Comparison of ENCODE assay signal across 2 cellular contexts in genomic region chr2:20421988-20422678, GRCh38.
TF ChIP-seq lines count a peak whose summit lies in the region.

No MANE protein-coding gene starts in this region.

TF ChIP-seq in IMR-90, 13 proteins besides CTCF, POLR2A, EP300 and RAD21 (continued from another document):
- TF ChIP-seq FOS (IDR thresholded peaks at IDR 0.05; ENCODE audit: low read depth, low read length) (0 out of 2 replicates have a peak, but pooled peaks have one; percentile 11), SMC3 (IDR thresholded peaks at IDR 0.05; ENCODE audit: low read depth, low read length) (no peak), MXI1 (IDR thresholded peaks at IDR 0.05; ENCODE audit: borderline replicate concordance, low read depth, low read length) (peak; percentile 61; the same call in 1 of the 2 replicates), RCOR1 (IDR thresholded peaks at IDR 0.05; ENCODE audit: insufficient replicate concordance, low read length) (no peak), MAZ (IDR thresholded peaks at IDR 0.05; ENCODE audit: borderline replicate concordance, low read depth, low read length) (0 out of 2 replicates have a peak, but pooled peaks have one; percentile 14), CHD1 (IDR thresholded peaks at IDR 0.05; ENCODE audit: low read depth, low read length) (no peak), USF2 (IDR thresholded peaks at IDR 0.05; ENCODE audit: low read depth, low read length) (0 out of 2 replicates have a peak, but pooled peaks have one; percentile 20)
- TF ChIP-seq, protein P1, sequence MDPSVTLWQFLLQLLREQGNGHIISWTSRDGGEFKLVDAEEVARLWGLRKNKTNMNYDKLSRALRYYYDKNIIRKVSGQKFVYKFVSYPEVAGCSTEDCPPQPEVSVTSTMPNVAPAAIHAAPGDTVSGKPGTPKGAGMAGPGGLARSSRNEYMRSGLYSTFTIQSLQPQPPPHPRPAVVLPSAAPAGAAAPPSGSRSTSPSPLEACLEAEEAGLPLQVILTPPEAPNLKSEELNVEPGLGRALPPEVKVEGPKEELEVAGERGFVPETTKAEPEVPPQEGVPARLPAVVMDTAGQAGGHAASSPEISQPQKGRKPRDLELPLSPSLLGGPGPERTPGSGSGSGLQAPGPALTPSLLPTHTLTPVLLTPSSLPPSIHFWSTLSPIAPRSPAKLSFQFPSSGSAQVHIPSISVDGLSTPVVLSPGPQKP (IDR thresholded peaks at IDR 0.05; ENCODE audit: borderline replicate concordance, low read depth, low read length): no peak

TF ChIP-seq in WTC11, 78 proteins besides CTCF, POLR2A, EP300 and RAD21 (continued from another document):
- TF ChIP-seq, protein P2, sequence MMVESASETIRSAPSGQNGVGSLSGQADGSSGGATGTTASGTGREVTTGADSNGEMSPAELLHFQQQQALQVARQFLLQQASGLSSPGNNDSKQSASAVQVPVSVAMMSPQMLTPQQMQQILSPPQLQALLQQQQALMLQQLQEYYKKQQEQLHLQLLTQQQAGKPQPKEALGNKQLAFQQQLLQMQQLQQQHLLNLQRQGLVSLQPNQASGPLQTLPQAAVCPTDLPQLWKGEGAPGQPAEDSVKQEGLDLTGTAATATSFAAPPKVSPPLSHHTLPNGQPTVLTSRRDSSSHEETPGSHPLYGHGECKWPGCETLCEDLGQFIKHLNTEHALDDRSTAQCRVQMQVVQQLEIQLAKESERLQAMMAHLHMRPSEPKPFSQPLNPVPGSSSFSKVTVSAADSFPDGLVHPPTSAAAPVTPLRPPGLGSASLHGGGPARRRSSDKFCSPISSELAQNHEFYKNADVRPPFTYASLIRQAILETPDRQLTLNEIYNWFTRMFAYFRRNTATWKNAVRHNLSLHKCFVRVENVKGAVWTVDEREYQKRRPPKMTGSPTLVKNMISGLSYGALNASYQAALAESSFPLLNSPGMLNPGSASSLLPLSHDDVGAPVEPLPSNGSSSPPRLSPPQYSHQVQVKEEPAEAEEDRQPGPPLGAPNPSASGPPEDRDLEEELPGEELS (CRISPR knock-in tag; IDR thresholded peaks at IDR 0.05): no peak
- TF ChIP-seq PRRX2 (CRISPR knock-in tag; IDR thresholded peaks at IDR 0.05): no peak
- no peak for TF ChIP-seq TEAD4 (CRISPR knock-in tag; IDR thresholded peaks at IDR 0.05)
- TF ChIP-seq ZNF423 (CRISPR knock-in tag; IDR thresholded peaks at IDR 0.05): no peak
- no peak for TF ChIP-seq NFYB (CRISPR knock-in tag; conservative IDR thresholded peaks at IDR 0.05; ENCODE audit: low read depth)
- TF ChIP-seq IRF2 (CRISPR knock-in tag; IDR thresholded peaks at IDR 0.05; ENCODE audit: borderline replicate concordance, low read depth): no peak
- TF ChIP-seq OVOL2 (CRISPR knock-in tag; IDR thresholded peaks at IDR 0.05; ENCODE audit: borderline replicate concordance): no peak
- TF ChIP-seq KAT7 (CRISPR knock-in tag; IDR thresholded peaks at IDR 0.05; ENCODE audit: borderline replicate concordance): no peak
- no peak for TF ChIP-seq CBFB (CRISPR knock-in tag; IDR thresholded peaks at IDR 0.05; ENCODE audit: low read depth)
- no peak for TF ChIP-seq ZNF281 (CRISPR knock-in tag; IDR thresholded peaks at IDR 0.05)
- no peak for TF ChIP-seq ZNF138 (CRISPR knock-in tag; conservative IDR thresholded peaks at IDR 0.05)
- no peak for TF ChIP-seq ZBTB21 (CRISPR knock-in tag; IDR thresholded peaks at IDR 0.05; ENCODE audit: borderline replicate concordance)
- no peak for TF ChIP-seq MXD4 (CRISPR knock-in tag; IDR thresholded peaks at IDR 0.05; ENCODE audit: borderline replicate concordance)
- no peak for TF ChIP-seq NR2C2 (CRISPR knock-in tag; IDR thresholded peaks at IDR 0.05)
- TF ChIP-seq SMAD3 (CRISPR knock-in tag; IDR thresholded peaks at IDR 0.05; ENCODE audit: borderline replicate concordance): no peak
- TF ChIP-seq ELF4 (CRISPR knock-in tag; IDR thresholded peaks at IDR 0.05; ENCODE audit: low read depth): no peak
- no peak for TF ChIP-seq ZNF317 (CRISPR knock-in tag; IDR thresholded peaks at IDR 0.05; ENCODE audit: borderline replicate concordance, low read depth)
